1 cellular context compared by ENCODE assay signal in the genomic region with DNA sequence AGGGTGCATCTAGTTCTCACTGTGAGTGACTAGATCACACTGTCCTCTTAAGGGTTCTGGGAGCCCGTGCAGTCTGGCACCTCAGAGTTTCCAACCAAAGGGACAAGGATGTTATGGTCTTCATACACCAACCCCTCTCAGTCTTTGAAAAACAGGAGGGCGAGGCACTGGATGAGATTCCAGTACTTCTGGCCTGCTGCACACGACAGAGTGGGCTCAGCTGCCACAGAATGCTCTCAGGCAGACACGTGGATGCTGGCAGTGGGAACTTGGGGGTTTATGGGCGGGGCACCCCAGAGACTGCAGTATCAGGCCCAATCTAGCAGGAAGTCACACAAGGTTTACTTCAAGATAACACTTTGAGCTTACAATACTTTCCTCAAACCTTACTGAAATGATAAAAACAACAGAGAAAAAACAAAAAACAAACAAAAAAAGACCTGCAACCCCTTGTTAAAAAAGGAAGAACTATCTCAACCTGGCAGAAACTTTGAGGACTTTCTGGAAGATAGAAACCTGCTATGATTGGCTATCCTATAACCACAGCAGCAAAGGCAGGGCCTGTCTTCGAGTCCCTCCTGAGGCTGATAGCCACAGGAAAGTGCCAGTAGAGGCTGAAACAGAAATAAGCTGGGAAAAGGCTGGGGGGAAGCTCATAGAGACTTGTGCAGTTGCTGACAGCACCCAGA.
TF ChIP-seq lines count a peak whose summit lies in the region.

No MANE protein-coding gene starts in this region.

TF ChIP-seq in K562, 482 proteins besides CTCF, POLR2A, EP300 and RAD21 (continued from another document and continues in another):
- TF ChIP-seq CLOCK (CRISPR knock-in tag; IDR thresholded peaks at IDR 0.05; ENCODE audit: borderline replicate concordance) = no peak
- TF ChIP-seq HMGN3 (IDR thresholded peaks at IDR 0.05; ENCODE audit: borderline replicate concordance, extremely low read depth, insufficient read length, low read depth, low read length) = no peak
- no peak for TF ChIP-seq MECOM (CRISPR knock-in tag; IDR thresholded peaks at IDR 0.05)
- TF ChIP-seq E2F6 (IDR thresholded peaks at IDR 0.05; ENCODE audit: borderline replicate concordance in 1 of 2, extremely low read depth in 1 of 2, insufficient read depth in 1 of 2, insufficient read length in 1 of 2, low read depth in 1 of 2, low read length in 1 of 2, poor library complexity in 1 of 2, severe bottlenecking in 1 of 2) = peak; percentile 26 to 74
- no peak for TF ChIP-seq IFI16 (CRISPR knock-in tag; IDR thresholded peaks at IDR 0.05)
- no peak for TF ChIP-seq ZC3H4 (CRISPR knock-in tag; IDR thresholded peaks at IDR 0.05; ENCODE audit: borderline replicate concordance)
- no peak for TF ChIP-seq ZNF282 (CRISPR knock-in tag; IDR thresholded peaks at IDR 0.05)
- TF ChIP-seq CGGBP1 (CRISPR knock-in tag; IDR thresholded peaks at IDR 0.05) = no peak
- no peak for TF ChIP-seq ZNF449 (CRISPR knock-in tag; IDR thresholded peaks at IDR 0.05)
- TF ChIP-seq FOXM1 (IDR thresholded peaks at IDR 0.05; ENCODE audit: low read depth) = no peak; the same call in 1 of the 2 replicates
- TF ChIP-seq FOXM1 (CRISPR knock-in tag; IDR thresholded peaks at IDR 0.05; ENCODE audit: low read depth) = no peak
- TF ChIP-seq PYGO2 (tag; IDR thresholded peaks at IDR 0.05) = peak; percentile 50; the same call in 1 of the 2 replicates
- no peak for TF ChIP-seq ELF2 (CRISPR knock-in tag; IDR thresholded peaks at IDR 0.05)
- TF ChIP-seq JUNB (CRISPR knock-in tag; conservative IDR thresholded peaks at IDR 0.05) = no peak
- TF ChIP-seq ZNF668 (CRISPR knock-in tag; IDR thresholded peaks at IDR 0.05) = no peak
- no peak for TF ChIP-seq KLF13 (tag; IDR thresholded peaks at IDR 0.05; ENCODE audit: borderline replicate concordance, low read depth)
- no peak for TF ChIP-seq NCOA2 (IDR thresholded peaks at IDR 0.05; ENCODE audit: partially characterized antibody in 2 of 2)
- no peak for TF ChIP-seq DNMT1 (IDR thresholded peaks at IDR 0.05)
- no peak for TF ChIP-seq BCL6 (CRISPR knock-in tag; IDR thresholded peaks at IDR 0.05)
- TF ChIP-seq PHB2 (IDR thresholded peaks at IDR 0.05; ENCODE audit: low read depth) = no peak
- no peak for TF ChIP-seq TSC22D4 (tag; IDR thresholded peaks at IDR 0.05)
- peak; percentile 66; the same call in 1 of the 2 replicates for TF ChIP-seq GATAD2A (IDR thresholded peaks at IDR 0.05)
- TF ChIP-seq MLX (CRISPR knock-in tag; conservative IDR thresholded peaks at IDR 0.05) = no peak
- TF ChIP-seq, protein P1, sequence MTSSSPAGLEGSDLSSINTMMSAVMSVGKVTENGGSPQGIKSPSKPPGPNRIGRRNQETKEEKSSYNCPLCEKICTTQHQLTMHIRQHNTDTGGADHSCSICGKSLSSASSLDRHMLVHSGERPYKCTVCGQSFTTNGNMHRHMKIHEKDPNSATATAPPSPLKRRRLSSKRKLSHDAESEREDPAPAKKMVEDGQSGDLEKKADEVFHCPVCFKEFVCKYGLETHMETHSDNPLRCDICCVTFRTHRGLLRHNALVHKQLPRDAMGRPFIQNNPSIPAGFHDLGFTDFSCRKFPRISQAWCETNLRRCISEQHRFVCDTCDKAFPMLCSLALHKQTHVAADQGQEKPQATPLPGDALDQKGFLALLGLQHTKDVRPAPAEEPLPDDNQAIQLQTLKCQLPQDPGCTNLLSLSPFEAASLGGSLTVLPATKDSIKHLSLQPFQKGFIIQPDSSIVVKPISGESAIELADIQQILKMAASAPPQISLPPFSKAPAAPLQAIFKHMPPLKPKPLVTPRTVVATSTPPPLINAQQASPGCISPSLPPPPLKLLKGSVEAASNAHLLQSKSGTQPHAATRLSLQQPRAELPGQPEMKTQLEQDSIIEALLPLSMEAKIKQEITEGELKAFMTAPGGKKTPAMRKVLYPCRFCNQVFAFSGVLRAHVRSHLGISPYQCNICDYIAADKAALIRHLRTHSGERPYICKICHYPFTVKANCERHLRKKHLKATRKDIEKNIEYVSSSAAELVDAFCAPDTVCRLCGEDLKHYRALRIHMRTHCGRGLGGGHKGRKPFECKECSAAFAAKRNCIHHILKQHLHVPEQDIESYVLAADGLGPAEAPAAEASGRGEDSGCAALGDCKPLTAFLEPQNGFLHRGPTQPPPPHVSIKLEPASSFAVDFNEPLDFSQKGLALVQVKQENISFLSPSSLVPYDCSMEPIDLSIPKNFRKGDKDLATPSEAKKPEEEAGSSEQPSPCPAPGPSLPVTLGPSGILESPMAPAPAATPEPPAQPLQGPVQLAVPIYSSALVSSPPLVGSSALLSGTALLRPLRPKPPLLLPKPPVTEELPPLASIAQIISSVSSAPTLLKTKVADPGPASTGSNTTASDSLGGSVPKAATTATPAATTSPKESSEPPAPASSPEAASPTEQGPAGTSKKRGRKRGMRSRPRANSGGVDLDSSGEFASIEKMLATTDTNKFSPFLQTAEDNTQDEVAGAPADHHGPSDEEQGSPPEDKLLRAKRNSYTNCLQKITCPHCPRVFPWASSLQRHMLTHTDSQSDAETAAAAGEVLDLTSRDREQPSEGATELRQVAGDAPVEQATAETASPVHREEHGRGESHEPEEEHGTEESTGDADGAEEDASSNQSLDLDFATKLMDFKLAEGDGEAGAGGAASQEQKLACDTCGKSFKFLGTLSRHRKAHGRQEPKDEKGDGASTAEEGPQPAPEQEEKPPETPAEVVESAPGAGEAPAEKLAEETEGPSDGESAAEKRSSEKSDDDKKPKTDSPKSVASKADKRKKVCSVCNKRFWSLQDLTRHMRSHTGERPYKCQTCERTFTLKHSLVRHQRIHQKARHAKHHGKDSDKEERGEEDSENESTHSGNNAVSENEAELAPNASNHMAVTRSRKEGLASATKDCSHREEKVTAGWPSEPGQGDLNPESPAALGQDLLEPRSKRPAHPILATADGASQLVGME (CRISPR knock-in tag; IDR thresholded peaks at IDR 0.05) = 0 out of 2 replicates have a peak, but pooled peaks have one; percentile 24
- no peak for TF ChIP-seq BMI1 (IDR thresholded peaks at IDR 0.05; ENCODE audit: low read length)
- TF ChIP-seq SOX6 (IDR thresholded peaks at IDR 0.05) = peak; percentile 82
- TF ChIP-seq TFE3 (CRISPR knock-in tag; IDR thresholded peaks at IDR 0.05) = no peak
- TF ChIP-seq ZNF318 (IDR thresholded peaks at IDR 0.05; ENCODE audit: borderline replicate concordance in 1 of 2, low read depth in 1 of 2) = 0 out of 4 replicates have a peak, but pooled peaks of 1 of the 2 experiments have one; percentile 48
- peak; percentile 56; the same call in 1 of the 2 replicates for TF ChIP-seq MTA3 (IDR thresholded peaks at IDR 0.05; ENCODE audit: borderline replicate concordance)
